9 cellular contexts compared by ENCODE assay signal in the genomic region with DNA sequence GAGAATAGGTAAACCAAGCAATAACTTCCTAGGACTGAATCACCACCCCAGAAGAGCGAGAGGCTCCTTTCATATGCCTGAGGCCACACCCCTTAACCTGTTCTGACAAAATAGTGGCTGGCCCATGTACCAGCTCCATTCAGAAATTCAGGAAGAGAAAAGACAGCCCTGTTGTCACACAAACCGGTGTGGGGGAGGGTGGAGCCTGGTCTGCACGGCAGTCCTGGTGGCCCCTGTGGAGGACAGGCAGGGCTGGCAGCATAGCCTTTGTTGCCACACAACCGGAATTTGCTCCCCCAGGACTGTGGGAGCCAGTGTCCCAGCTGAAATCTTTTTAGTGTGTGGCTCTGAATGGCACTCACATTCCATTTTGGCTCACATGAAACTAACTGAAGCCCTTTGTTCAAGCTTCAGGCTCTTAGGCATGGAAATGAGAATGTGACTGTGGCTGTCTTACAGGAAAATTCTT. TPM values are rescaled to one million over a fixed set of nuclear protein-coding genes. Genes with fewer than 3 reads are reported as not detected.
DNase-seq lines count a peak whose midpoint lies in the region; ATAC-seq lines count a peak whose summit lies in the region.
"Had no signal": no experiment of that assay in that cellular context is flagged by ENCODE, and none has a peak within 500 bp of the region (broad histone marks: within the 10 kb centered on the region; RNA-seq: fewer than 3 reads in every experiment).

No MANE protein-coding gene starts in this region.

- peaks cover 3 to 14% of the 10 kb centered on the region in 2 donors for H3K4me1 Mint-ChIP-seq in immature natural killer cell

- H3K9me3 Mint-ChIP-seq in immature natural killer cell, result no peaks in the 10 kb centered on the region

- no peak overlapping the region for H3K4me3 Mint-ChIP-seq in immature natural killer cell

- H3K27me3 Mint-ChIP-seq in immature natural killer cell (ENCODE audit: low read depth in 3 of 3), result peaks cover 2 to 5% (median 3%) of the 10 kb centered on the region in 3 donors

- DNase-seq in NCI-H2081 (lab: John Stamatoyannopoulos, UW), result peak; percentile 40 to 51
- DNase-seq in NCI-H2081 treated with DMSO at 0.1 percent for 48 hours (lab: John Stamatoyannopoulos, UW), result no peak
- DNase-seq in activated T-cell treated with anti-CD3 and anti-CD28 coated beads, Interleukin-2, amount 50 U/mL, for 48 hours, result peak; percentile 50 to 54
- DNase-seq in hypothalamus (lab: John Stamatoyannopoulos, UW), result peak in 47 of 51 donors; percentile 17 to 91 (median 69)
- DNase-seq in stimulated activated CD8-positive, alpha-beta memory T cell treated with anti-CD3 and anti-CD28 coated beads, Interleukin-4, amount 100 ng/mL, for 48 hours, result peak; percentile 67
- DNase-seq in immature natural killer cell, result no peak

- peaks cover 20 to 55% (median 22%) of the 10 kb centered on the region in 3 donors for H3K36me3 Mint-ChIP-seq in immature natural killer cell

- peak overlapping the region in 3 of 6 donors; percentile 22 to 57 (median 28) for H3K27ac Mint-ChIP-seq in immature natural killer cell

- ATAC-seq in HG03139 (IDR thresholded peaks at IDR 0.05; ENCODE audit: unreplicated experiment) (no peak), HG03460 (IDR thresholded peaks at IDR 0.05; ENCODE audit: unreplicated experiment) (no peak)
- ATAC-seq: A549 had no signal

RNA-seq across cellular contexts. Expression of a gene that starts 23.8 kb away (rescaled TPM):
- polyA plus RNA-seq in immature natural killer cell, result under 1 TPM in 1 of 3 donors, not detected in 2; 0.35 TPM
- polyA plus RNA-seq: A549 had no signal

RNA-seq across cellular contexts. Expression of a gene that starts 46.2 kb away (rescaled TPM):
- polyA plus RNA-seq in immature natural killer cell, result 10 to 100 TPM in 1 of 3 donors, 1 to 10 TPM in 2; 4.1 to 14.3 (median 5.8) TPM

Comparison
In these comparisons a context has a peak if more than half of its experiments do, and no peak if none do; other contexts are left out.
1. DNase-seq: peak in NCI-H2081 (2 of 2), activated T-cell treated with anti-CD3 and anti-CD28 coated beads, Interleukin-2, amount 50 U/mL, for 48 hours (2 of 2), hypothalamus (47 of 51) and stimulated activated CD8-positive, alpha-beta memory T cell treated with anti-CD3 and anti-CD28 coated beads, Interleukin-4, amount 100 ng/mL, for 48 hours (single experiment); none in NCI-H2081 treated with DMSO at 0.1 percent for 48 hours (single experiment) and immature natural killer cell (0 of 3).